Comparison of ENCODE assay signal across 34 cellular contexts in the genomic region with DNA sequence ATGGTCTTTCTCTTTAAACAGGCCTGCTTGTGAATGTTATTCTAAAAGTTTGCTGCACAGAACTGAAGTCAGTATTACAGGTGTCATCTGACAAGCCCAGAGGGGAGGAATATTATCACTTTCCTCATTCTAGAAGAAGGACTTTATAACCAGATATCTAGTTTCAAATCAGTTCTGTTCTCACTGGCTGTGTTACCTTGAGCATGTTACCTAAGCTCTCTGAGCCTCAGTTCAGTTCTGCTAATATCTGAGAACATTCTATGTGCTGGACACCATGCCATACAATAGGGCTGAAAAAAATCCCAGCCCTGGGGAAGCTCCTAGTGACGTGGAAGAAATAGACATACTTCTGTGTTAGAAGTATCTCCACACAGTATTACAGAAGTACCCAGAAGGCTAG.
"Had no signal": no experiment of that assay in that cellular context is flagged by ENCODE, and none has a peak within 500 bp of the region (broad histone marks: within the 10 kb centered on the region; RNA-seq: fewer than 3 reads in every experiment).

No MANE protein-coding gene starts in this region.

- H3K9ac ChIP-seq: KMS-11 had no signal

- H3K27me3 ChIP-seq: MG63 had no signal

- H3K4me2 ChIP-seq: KMS-11 had no signal

- DNase-seq: Karpas-422, Kasumi-1, KG1, MG63, MM.1S, MV-4-11, NCI-H1048, NCI-H1092, NCI-H1092 treated with DMSO at 0.1 percent for 48 hours, NCI-H1105, NCI-H1105 treated with DMSO at 0.1 percent for 48 hours, NCI-H1417, NCI-H1417 treated with DMSO at 0.1 percent for 48 hours, NCI-H1436, NCI-H1436 treated with DMSO at 0.1 percent for 48 hours, NCI-H146, NCI-H1694, NCI-H1694 treated with DMSO at 0.1 percent for 48 hours, NCI-H187, NCI-H187 treated with DMSO at 0.1 percent for 48 hours, NCI-H1930, NCI-H2029, NCI-H2029 treated with DMSO at 0.1 percent for 48 hours, NCI-H2081, NCI-H2081 treated with DMSO at 0.1 percent for 48 hours, NCI-H2107, NCI-H2171, NCI-H2171 treated with DMSO at 0.1 percent for 48 hours, NCI-H2227 treated with DMSO at 0.1 percent for 48 hours, NCI-H226, NCI-H345, NCI-H446, NCI-H446 treated with DMSO at 0.1 percent for 48 hours had no signal

- H3K36me3 ChIP-seq: MG63 had no signal

- H3K9me3 ChIP-seq: MG63 had no signal

- H3K27ac ChIP-seq: KMS-11 had no signal

- H3K4me3 ChIP-seq: MG63 had no signal
